In the genomic region with DNA sequence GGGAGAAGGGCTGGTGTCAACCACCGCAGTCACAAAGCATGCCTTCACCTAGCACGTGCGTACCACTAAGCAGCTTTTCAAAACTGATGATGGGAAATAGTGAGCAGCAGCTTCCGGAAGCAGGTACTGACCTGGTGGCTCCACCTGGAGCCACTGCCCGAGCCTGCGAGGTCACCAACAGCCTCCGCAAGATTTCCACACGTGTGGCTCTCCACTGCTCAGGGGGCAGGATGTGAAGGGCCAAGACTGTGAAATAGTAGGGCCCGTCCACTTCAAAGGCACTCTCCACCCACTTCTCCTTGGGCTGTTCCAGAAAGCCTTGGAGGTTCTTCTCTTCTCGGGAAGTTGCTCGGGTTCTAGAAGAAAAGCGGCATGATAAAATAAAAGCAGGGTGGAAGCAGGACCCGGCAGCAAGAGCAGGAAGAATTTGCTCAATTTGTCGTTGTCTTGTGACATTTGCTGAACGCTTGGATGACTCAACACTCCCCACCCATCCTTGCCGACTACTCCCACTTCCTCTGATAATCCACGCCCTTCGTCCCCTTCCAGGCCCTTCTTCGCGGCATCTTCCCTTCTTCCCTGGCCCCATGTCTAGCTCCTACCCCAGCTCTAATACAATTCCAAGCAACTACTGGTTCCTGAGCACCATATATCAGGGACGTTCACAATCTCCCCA, we compare ENCODE assay signal across 10 cellular contexts.
A peak's percentile ranks its signal among the peaks of the same experiment; 100 is the strongest.
DNase-seq lines count a peak whose midpoint lies in the region; FAIRE-seq lines count a peak whose summit lies in the region.
"Had no signal": no experiment of that assay in that cellular context is flagged by ENCODE, and none has a peak within 500 bp of the region (broad histone marks: within the 10 kb centered on the region; RNA-seq: fewer than 3 reads in every experiment).

No MANE protein-coding gene starts in this region.

- FAIRE-seq in RCC 7860 (lab: Jason Lieb, UNC): no peak
- FAIRE-seq: H1 had no signal

- DNase-seq in Caki2 (ENCODE audit: low read depth) (peak; percentile 56), RCC 7860 (ENCODE audit: low spot score) (peak; percentile 50), fibroblast of gingiva (ENCODE audit: low read depth) (peak; percentile 30), posterior vena cava (ENCODE audit: low spot score) (peak; percentile 82), GOT3 (lab: John Stamatoyannopoulos, UW) (no peak), AG08396 (ENCODE audit: low spot score) (no peak)
- DNase-seq in activated T-cell treated with anti-CD3 and anti-CD28 coated beads, Interleukin-2, amount 50 U/mL, for 48 hours: no peak
- no peak for DNase-seq in stimulated activated CD4-positive, alpha-beta T cell treated with anti-CD3 and anti-CD28 coated beads, Interleukin-4, amount 100 ng/mL, for 1 hour
- DNase-seq: NCI-H2081 had no signal

- intact Hi-C loops in posterior vena cava (cut with DNase I): no loop called here

- in situ Hi-C loops in Caki2 (cut with HindIII; ENCODE audit: low pct_unique_long_range_greater_than_20kb, low sequenced_read_pairs): no loop called here

Comparison
In these comparisons a context has a peak if more than half of its experiments do, and no peak if none do; other contexts are left out.
1. DNase-seq: peak in Caki2 (single experiment), RCC 7860 (single experiment), fibroblast of gingiva (single experiment) and posterior vena cava (single experiment); none in GOT3 (single experiment), AG08396 (single experiment), activated T-cell treated with anti-CD3 and anti-CD28 coated beads, Interleukin-2, amount 50 U/mL, for 48 hours (0 of 2) and stimulated activated CD4-positive, alpha-beta T cell treated with anti-CD3 and anti-CD28 coated beads, Interleukin-4, amount 100 ng/mL, for 1 hour (single experiment).